In genomic region chr13:77026783-77027621, GRCh38 we compare ENCODE assay signal across 8 cellular contexts. TPM values are rescaled to one million over a fixed set of nuclear protein-coding genes. Genes with fewer than 3 reads are reported as not detected.
DNase-seq lines count a peak whose midpoint lies in the region; ATAC-seq and TF ChIP-seq lines count a peak whose summit lies in the region.

FBXL3 (minus strand) TSS chr13:77027159; CDS start chr13:77021860, 5,299 bp downstream.

- POLR2A ChIA-PET in activated CD4-positive, alpha-beta memory T cell treated with anti-CD3 and anti-CD28 coated beads, Interleukin-2, amount 10 ng/mL, durations not matched to agents 7 days and 5 days (lab: Charles Lee) = interaction anchor here (1.0 to 4.8 kb wide), 23 partner anchors 9 to 451 kb away, joined by 3 to 162 read pairs (median 7); partner anchors contain the start of genes CLN5, KCTD12 and MYCBP2

- H3K4me1 Mint-ChIP-seq in activated CD4-positive, alpha-beta memory T cell treated with anti-CD3 and anti-CD28 coated beads, Interleukin-2, amount 10 ng/mL, durations not matched to agents 7 days and 5 days = peaks cover 48% of the 10 kb centered on the region

- peaks cover 2% of the 10 kb centered on the region for H3K27me3 Mint-ChIP-seq in activated CD4-positive, alpha-beta memory T cell treated with anti-CD3 and anti-CD28 coated beads, Interleukin-2, amount 10 ng/mL, durations not matched to agents 7 days and 5 days

- CTCF ChIA-PET in activated CD4-positive, alpha-beta memory T cell treated with anti-CD3 and anti-CD28 coated beads, Interleukin-2, amount 10 ng/mL, durations not matched to agents 7 days and 5 days (lab: Charles Lee) = interaction anchor here (0.6 to 4.1 kb wide), 7 partner anchors 10 to 299 kb away, joined by 3 to 28 read pairs (median 4); partner anchors contain the start of genes CLN5 and MYCBP2

- H3K27ac Mint-ChIP-seq in activated CD4-positive, alpha-beta memory T cell treated with anti-CD3 and anti-CD28 coated beads, Interleukin-2, amount 10 ng/mL, durations not matched to agents 7 days and 5 days = peak within 1 kb of the TSS; percentile 98

- peak within 1 kb of the TSS; percentile 80 to 99 (median 91) for H3K4me3 ChIP-seq in dorsolateral prefrontal cortex
- peak within 1 kb of the TSS; percentile 83 for H3K4me3 ChIP-seq in lower leg skin (ENCODE audit: low read depth, poor library complexity, severe bottlenecking)

- H3K27ac ChIP-seq in dorsolateral prefrontal cortex = peak within 1 kb of the TSS; percentile 84 to 100 (median 99)

- H3K4me3 Mint-ChIP-seq in activated CD4-positive, alpha-beta memory T cell treated with anti-CD3 and anti-CD28 coated beads, Interleukin-2, amount 10 ng/mL, durations not matched to agents 7 days and 5 days = peak within 1 kb of the TSS; percentile 95

- peaks cover 25% of the 10 kb centered on the region for H3K36me3 Mint-ChIP-seq in activated CD4-positive, alpha-beta memory T cell treated with anti-CD3 and anti-CD28 coated beads, Interleukin-2, amount 10 ng/mL, durations not matched to agents 7 days and 5 days (ENCODE audit: low read depth)

- peak; percentile 64 for ATAC-seq in GM19395 (IDR thresholded peaks at IDR 0.05; ENCODE audit: unreplicated experiment)
- ATAC-seq in HG03558 (IDR thresholded peaks at IDR 0.05; ENCODE audit: extremely low read depth, unreplicated experiment) = peak; percentile 28

- WGBS in lower leg skin, 2 donors = 0 to 1% methylated on average over 34 to 38 of the region's 83 CpGs

- H3K27me3 ChIP-seq in dorsolateral prefrontal cortex = no peaks in the 10 kb centered on the region

- intact Hi-C loops in dorsolateral prefrontal cortex (cut with DNase I) = loop anchor here (2.0 to 5.0 kb wide), 3 partner anchors 34 to 302 kb away; partner anchors contain the start of genes CLN5 (in 2 of the 2) and MYCBP2 (in 1 of the 2)
- intact Hi-C loops in lower leg skin (cut with DNase I; ENCODE audit: low total_unique reads) = no loop called here

- no peaks in the 10 kb centered on the region for H3K9me3 Mint-ChIP-seq in activated CD4-positive, alpha-beta memory T cell treated with anti-CD3 and anti-CD28 coated beads, Interleukin-2, amount 10 ng/mL, durations not matched to agents 7 days and 5 days

- TF ChIP-seq CTCF in dorsolateral prefrontal cortex (IDR thresholded peaks at IDR 0.05 in 54 of 56, conservative IDR thresholded peaks at IDR 0.05 in 2 of 56; ENCODE audit: low read depth in 1 of 56, partially characterized antibody in 56 of 56) (peak in 18 of 56 donors; percentile 5 to 51 (median 12)), lower leg skin (IDR thresholded peaks at IDR 0.05) (no peak)

- TF ChIP-seq POLR2A in lower leg skin (IDR thresholded peaks at IDR 0.05) = peak in 1 of 2 donors; percentile 24

- DNase-seq in CD1c-positive myeloid dendritic cell (ENCODE audit: extremely low spot score) (peak; percentile 92), NCI-H82 (lab: John Stamatoyannopoulos, UW) (peak; percentile 95), dorsolateral prefrontal cortex (peak; percentile 70 to 87 (median 84)), lower leg skin (ENCODE audit: low spot score in 2 of 2) (peak; percentile 77 to 95)
- peak; percentile 88 for DNase-seq in activated CD4-positive, alpha-beta memory T cell treated with anti-CD3 and anti-CD28 coated beads, Interleukin-2, amount 10 ng/mL, durations not matched to agents 7 days and 5 days
- peak; percentile 77 to 80 for DNase-seq in stimulated activated CD4-positive, alpha-beta T cell treated with anti-CD3 and anti-CD28 coated beads, Interleukin-4, amount 100 ng/mL, for 4 hours

RNA-seq across cellular contexts. Expression of gene FBXL3, which starts in this region (rescaled TPM):
- total RNA-seq in activated CD4-positive, alpha-beta memory T cell treated with anti-CD3 and anti-CD28 coated beads, Interleukin-2, amount 10 ng/mL, durations not matched to agents 7 days and 5 days = 10 to 100 TPM; 38.6 to 43.3 TPM
- 10 to 100 TPM; 48.6 to 79.1 (median 59.0) TPM for total RNA-seq in dorsolateral prefrontal cortex
- total RNA-seq in lower leg skin = 100 to 1,000 TPM in 3 of 4 donors, 10 to 100 TPM in 1; 82.1 to 114 (median 110) TPM

Comparison
In these comparisons a context has a peak if more than half of its experiments do, and no peak if none do; other contexts are left out.
1. Peak in every context shown above with its lines: DNase-seq, ATAC-seq, H3K4me3 ChIP-seq and H3K27ac ChIP-seq.